ENCODE assay signal across 8 cellular contexts in genomic region chr17:59656624-59657023, GRCh38. TPM values are rescaled to one million over a fixed set of nuclear protein-coding genes. Genes with fewer than 3 reads are reported as not detected.
DNase-seq lines count a peak whose midpoint lies in the region; ATAC-seq and TF ChIP-seq lines count a peak whose summit lies in the region.
"Not testable (repeated sequence)": the region's sequence is repeated elsewhere in the genome, so short reads cannot be mapped to it uniquely, and the experiment has no call there.

No MANE protein-coding gene starts in this region.

- not testable (repeated sequence) for H3K27me3 ChIP-seq in HL-60 (ENCODE audit: insufficient read depth, poor library complexity, severe bottlenecking); mesenchymal stem cell (ENCODE audit: control insufficient read depth in 1 of 2, insufficient read depth in 1 of 2, low read length in 2 of 2); upper lobe of right lung

- POLR2A ChIA-PET in MCF 10A (lab: Yijun Ruan, JAX), result interaction anchor here (0.7 to 3.2 kb wide), 6 partner anchors 13 to 91 kb away, joined by 3 to 18 read pairs (median 3); partner anchors contain the start of genes CLTC and DHX40

- H2BK12ac ChIP-seq in mesenchymal stem cell (ENCODE audit: low read length in 2 of 2), result not testable (repeated sequence)

- peaks cover 97% of the 10 kb centered on the region for H3K36me3 Mint-ChIP-seq in MCF 10A (ENCODE audit: insufficient read depth, unreplicated experiment)

- H3K18ac ChIP-seq in mesenchymal stem cell (ENCODE audit: low read depth in 1 of 2, low read length in 2 of 2), result not testable (repeated sequence)

- H2AFZ ChIP-seq in mesenchymal stem cell (ENCODE audit: low read depth, low read length), result not testable (repeated sequence)

- not testable (repeated sequence) for H2AK5ac ChIP-seq in mesenchymal stem cell (ENCODE audit: low read length, severe bottlenecking)

- H3K79me1 ChIP-seq in mesenchymal stem cell (replicated peaks; ENCODE audit: low read length, poor library complexity, severe bottlenecking), result not testable (repeated sequence)

- not testable (repeated sequence) for H3K14ac ChIP-seq in mesenchymal stem cell (ENCODE audit: low read length in 2 of 2)

- H3K9ac ChIP-seq in mesenchymal stem cell (ENCODE audit: low read length), result peak overlapping the region; percentile 48

- not testable (repeated sequence) for H3K4me1 Mint-ChIP-seq in MCF 10A (ENCODE audit: insufficient read depth, unreplicated experiment)

- H3K36me3 ChIP-seq in mesenchymal stem cell (ENCODE audit: control insufficient read depth in 1 of 2, insufficient read depth in 2 of 2, low read depth in 1 of 2, low read length in 2 of 2) (peaks cover 30 to 91% of the 10 kb centered on the region in 2 experiments), upper lobe of right lung (peaks cover 99% of the 10 kb centered on the region)

- not testable (repeated sequence) for H3K4ac ChIP-seq in mesenchymal stem cell (ENCODE audit: low read depth in 1 of 2, low read length in 2 of 2)

- not testable (repeated sequence) for H3K4me2 ChIP-seq in mesenchymal stem cell (ENCODE audit: low read length, poor library complexity, severe bottlenecking)

- not testable (repeated sequence) for H3K27me3 Mint-ChIP-seq in MCF 10A (ENCODE audit: insufficient read depth, unreplicated experiment)

- TF ChIP-seq CTCF in HL-60 (IDR thresholded peaks at IDR 0.05; ENCODE audit: insufficient read depth, low read length); NB4 (IDR thresholded peaks at IDR 0.05; ENCODE audit: low read depth, low read length); MCF 10A (IDR thresholded peaks at IDR 0.05; ENCODE audit: unreplicated experiment); fibroblast of pulmonary artery (IDR thresholded peaks at IDR 0.05; ENCODE audit: low read length, missing control alignments); upper lobe of right lung (IDR thresholded peaks at IDR 0.05): not testable (repeated sequence)

- BruUV-seq in MCF 10A (replicated peaks; lab: Mats Ljungman, UMichigan), result not testable (repeated sequence)

- not testable (repeated sequence) for H3K4me3 ChIP-seq in HL-60 (replicated peaks; ENCODE audit: insufficient read depth, low read length); NB4 (ENCODE audit: low read depth, low read length); fibroblast of pulmonary artery (replicated peaks; ENCODE audit: low read depth, low read length); mesenchymal stem cell (ENCODE audit: insufficient read depth in 1 of 2, low read depth in 1 of 2, low read length in 2 of 2); upper lobe of right lung

- not testable (repeated sequence) for H2BK15ac ChIP-seq in mesenchymal stem cell (ENCODE audit: low read depth, poor library complexity, severe bottlenecking)

- ATAC-seq in upper lobe of right lung, result peak; percentile 70

- H3K27ac ChIP-seq in HL-60 (replicated peaks); mesenchymal stem cell (ENCODE audit: low read length, poor library complexity, severe bottlenecking); upper lobe of right lung: not testable (repeated sequence)

- not testable (repeated sequence) for H2BK5ac ChIP-seq in mesenchymal stem cell (ENCODE audit: low read depth, low read length, poor library complexity, severe bottlenecking)

- peak overlapping the region; percentile 31 for H3K27ac Mint-ChIP-seq in MCF 10A (ENCODE audit: low read depth, unreplicated experiment)

- WGBS in mesenchymal stem cell, result 79% methylated on average over 2 of the region's 7 CpGs

- H3K4me3 Mint-ChIP-seq in MCF 10A (ENCODE audit: unreplicated experiment), result not testable (repeated sequence)

- not testable (repeated sequence) for H2BK120ac ChIP-seq in mesenchymal stem cell (ENCODE audit: low read depth, low read length)

- not testable (repeated sequence) for H3K9me3 ChIP-seq in mesenchymal stem cell (ENCODE audit: control insufficient read depth, low read length); upper lobe of right lung

- CTCF ChIA-PET in MCF 10A (lab: Yijun Ruan, JAX), result interaction anchor here (0.6 kb wide), 1 partner anchor 112 kb away, joined by 6 read pairs; no protein-coding TSS in a partner anchor

- H4K91ac ChIP-seq in mesenchymal stem cell (ENCODE audit: low read length), result not testable (repeated sequence)

- H3K9me3 Mint-ChIP-seq in MCF 10A (ENCODE audit: unreplicated experiment), result not testable (repeated sequence)

- DNase-seq in Daoy (ENCODE audit: low read depth) (peak; percentile 41), HL-60 (ENCODE audit: low read depth in 1 of 2, low spot score in 1 of 2) (peak; percentile 77 to 89), NB4 (ENCODE audit: low read depth) (peak; percentile 40), SIG-M5 treated with dmso at 0.1 percent for 504 hours (lab: John Stamatoyannopoulos, UW; ENCODE audit: unreplicated experiment) (peak; percentile 77), MCF 10A (ENCODE audit: unreplicated experiment) (peak; percentile 75), fibroblast of pulmonary artery (ENCODE audit: low read depth) (peak; percentile 79), mesenchymal stem cell (peak; percentile 72)
- not testable (repeated sequence) for DNase-seq in upper lobe of right lung

- H3K23ac ChIP-seq in mesenchymal stem cell (ENCODE audit: low read length in 2 of 2), result not testable (repeated sequence)

- not testable (repeated sequence) for H3K4me1 ChIP-seq in mesenchymal stem cell (ENCODE audit: control insufficient read depth, insufficient read depth, low read depth, low read length); upper lobe of right lung

- TF ChIP-seq POLR2A in NB4 (IDR thresholded peaks at IDR 0.05; ENCODE audit: extremely low read depth, insufficient read length), result not testable (repeated sequence)

- H4K8ac ChIP-seq in mesenchymal stem cell (ENCODE audit: low read length), result not testable (repeated sequence)

- intact Hi-C loops in MCF 10A (cut with micrococcal nuclease), result not testable (repeated sequence)
- intact Hi-C loops in upper lobe of right lung (cut with DNase I), result loop anchor here (10.0 kb wide), 1 partner anchor 408 kb away; no protein-coding TSS in a partner anchor

RNA-seq across cellular contexts. Expression of gene CLTC, which starts 36.9 kb away (rescaled TPM):
- total RNA-seq in Daoy (2014; rRNA removed; shearing (Covaris generic)), result 226 and 228 TPM in 2 replicates
- 240 and 288 TPM in 2 replicates for total RNA-seq in MCF 10A (2022)
- 198 TPM for polyA plus RNA-seq in mesenchymal stem cell (2013, experiment 1 of 2)
- polyA plus RNA-seq in mesenchymal stem cell (2013, experiment 2 of 2), result 188 TPM
- 210 TPM for total RNA-seq in upper lobe of right lung

RNA-seq across cellular contexts. Expression of gene PTRH2, which starts 50.6 kb away (rescaled TPM):
- total RNA-seq in Daoy (2014; rRNA removed; shearing (Covaris generic)), result 28.3 and 39.1 TPM in 2 replicates
- total RNA-seq in MCF 10A (2022) (47.5 and 51.7 TPM in 2 replicates), upper lobe of right lung (19.6 TPM)
- polyA plus RNA-seq in mesenchymal stem cell (2013, experiment 1 of 2), result 31.8 TPM
- 32.0 TPM for polyA plus RNA-seq in mesenchymal stem cell (2013, experiment 2 of 2)

RNA-seq across cellular contexts. Expression of gene VMP1, which starts 50.8 kb away (rescaled TPM):
- total RNA-seq in Daoy (2014; rRNA removed; shearing (Covaris generic)), result 172 and 212 TPM in 2 replicates
- 205 and 228 TPM in 2 replicates for total RNA-seq in MCF 10A (2022)
- polyA plus RNA-seq in mesenchymal stem cell (2013, experiment 1 of 2), result 116 TPM
- 116 TPM for polyA plus RNA-seq in mesenchymal stem cell (2013, experiment 2 of 2)
- 169 TPM for total RNA-seq in upper lobe of right lung
